In genomic region chr1:218284917-218285635, GRCh38 we compare ENCODE assay signal across 1 cellular context.
TF ChIP-seq lines count a peak whose summit lies in the region.

RRP15 (plus strand) TSS chr1:218285293; CDS start chr1:218285317, 24 bp downstream.

TF ChIP-seq in K562, 482 proteins besides CTCF, POLR2A, EP300 and RAD21 (continued from another document and continues in another):
- TF ChIP-seq ZBTB40 (IDR thresholded peaks at IDR 0.05), result peak; percentile 99
- no peak for TF ChIP-seq ZBTB40 (CRISPR knock-in tag; IDR thresholded peaks at IDR 0.05)
- TF ChIP-seq SLC30A9 (CRISPR knock-in tag; IDR thresholded peaks at IDR 0.05), result no peak
- TF ChIP-seq ZFPM2 (CRISPR knock-in tag; IDR thresholded peaks at IDR 0.05), result no peak
- TF ChIP-seq NFIC (IDR thresholded peaks at IDR 0.05), result peak; percentile 65
- TF ChIP-seq RBM17 (IDR thresholded peaks at IDR 0.05; ENCODE audit: borderline replicate concordance, low read depth, low read length), result no peak
- 0 out of 2 replicates have a peak, but pooled peaks have one; percentile 57 for TF ChIP-seq ZNF449 (CRISPR knock-in tag; IDR thresholded peaks at IDR 0.05)
- peak; percentile 64; the same call in 1 of the 2 replicates for TF ChIP-seq ZKSCAN1 (IDR thresholded peaks at IDR 0.05; ENCODE audit: low read depth, low read length)
- TF ChIP-seq ZNF316 (IDR thresholded peaks at IDR 0.05), result no peak
- TF ChIP-seq BRD4 (IDR thresholded peaks at IDR 0.05), result no peak; the same call in 1 of the 2 replicates
- TF ChIP-seq HBP1 (CRISPR knock-in tag; IDR thresholded peaks at IDR 0.05), result peak; percentile 97
- no peak for TF ChIP-seq E2F1 (CRISPR knock-in tag; IDR thresholded peaks at IDR 0.05)
- peak; percentile 57 for TF ChIP-seq ESRRA (IDR thresholded peaks at IDR 0.05; ENCODE audit: borderline replicate concordance, low read depth)
- TF ChIP-seq ZNF551 (CRISPR knock-in tag; IDR thresholded peaks at IDR 0.05), result no peak
- TF ChIP-seq WHSC1 (IDR thresholded peaks at IDR 0.05; ENCODE audit: low read length), result no peak
- no peak for TF ChIP-seq BRF1 (IDR thresholded peaks at IDR 0.05; ENCODE audit: borderline replicate concordance, extremely low read depth, insufficient read length)
- TF ChIP-seq ZNF282 (CRISPR knock-in tag; IDR thresholded peaks at IDR 0.05), result no peak
- TF ChIP-seq SOX6 (IDR thresholded peaks at IDR 0.05), result peak; percentile 64; the same call in 1 of the 2 replicates
- TF ChIP-seq ZNF197 (CRISPR knock-in tag; IDR thresholded peaks at IDR 0.05; ENCODE audit: low read depth), result no peak
- TF ChIP-seq FOXM1 (IDR thresholded peaks at IDR 0.05; ENCODE audit: low read depth), result no peak
- TF ChIP-seq FOXM1 (CRISPR knock-in tag; IDR thresholded peaks at IDR 0.05; ENCODE audit: low read depth), result no peak
- TF ChIP-seq GABPA (tag; conservative IDR thresholded peaks at IDR 0.05; ENCODE audit: low read depth), result peak; percentile 100
- TF ChIP-seq NEUROD1 (IDR thresholded peaks at IDR 0.05; ENCODE audit: borderline replicate concordance, low read depth, low read length, partially characterized antibody), result peak; percentile 76
- TF ChIP-seq ZBTB8A (IDR thresholded peaks at IDR 0.05; ENCODE audit: partially characterized antibody), result no peak
- TF ChIP-seq GMEB1 (CRISPR knock-in tag; IDR thresholded peaks at IDR 0.05), result peak; percentile 50; the same call in 1 of the 2 replicates
- peak; percentile 60; the same call in 1 of the 2 replicates for TF ChIP-seq ZNF431 (CRISPR knock-in tag; IDR thresholded peaks at IDR 0.05)
- peak; percentile 99 for TF ChIP-seq TAF9B (IDR thresholded peaks at IDR 0.05; ENCODE audit: partially characterized antibody)
- no peak for TF ChIP-seq ZKSCAN3 (CRISPR knock-in tag; IDR thresholded peaks at IDR 0.05)
- peak; percentile 90 for TF ChIP-seq HCFC1 (IDR thresholded peaks at IDR 0.05; ENCODE audit: low read depth, low read length)
- peak; percentile 98 for TF ChIP-seq TAF7 (tag; IDR thresholded peaks at IDR 0.05)
- no peak for TF ChIP-seq RBM25 (IDR thresholded peaks at IDR 0.05; ENCODE audit: low read depth, low read length, severe bottlenecking)
- peak; percentile 92 for TF ChIP-seq PHF8 (IDR thresholded peaks at IDR 0.05; ENCODE audit: borderline replicate concordance, low read length)
- peak in 1 of 2 experiments; percentile 75; a peak in 2 of 4 replicates for TF ChIP-seq CSDE1 (IDR thresholded peaks at IDR 0.05)
- TF ChIP-seq ZNF561 (CRISPR knock-in tag; conservative IDR thresholded peaks at IDR 0.05), result no peak
- TF ChIP-seq CBX3 (IDR thresholded peaks at IDR 0.05; ENCODE audit: borderline replicate concordance in 1 of 2, low read length in 2 of 2), result peak in 1 of 2 experiments; percentile 98; a peak in 2 of 3 replicates
- TF ChIP-seq NKRF (IDR thresholded peaks at IDR 0.05; ENCODE audit: borderline replicate concordance), result peak; percentile 100
- no peak for TF ChIP-seq MEF2A (IDR thresholded peaks at IDR 0.05; ENCODE audit: control insufficient read depth, low read depth, low read length)
- TF ChIP-seq SNRNP70 (optimal IDR thresholded peaks at IDR 0.05; ENCODE audit: low read depth, low read length), result no peak
- TF ChIP-seq RBM14 (IDR thresholded peaks at IDR 0.05; ENCODE audit: borderline replicate concordance, insufficient read depth, low read depth, low read length), result no peak
- TF ChIP-seq MAFG (tag; conservative IDR thresholded peaks at IDR 0.05), result no peak
- TF ChIP-seq ZNF655 (CRISPR knock-in tag; IDR thresholded peaks at IDR 0.05), result no peak
- peak; percentile 95 to 99 for TF ChIP-seq MNT (conservative IDR thresholded peaks at IDR 0.05)
- peak; percentile 98 for TF ChIP-seq XRCC5 (IDR thresholded peaks at IDR 0.05; ENCODE audit: low read depth, low read length)
- no peak for TF ChIP-seq ZNF444 (CRISPR knock-in tag; IDR thresholded peaks at IDR 0.05)
- 0 out of 2 replicates have a peak, but pooled peaks have one; percentile 75 for TF ChIP-seq TRIM28 (IDR thresholded peaks at IDR 0.05)
- peak; percentile 100 for TF ChIP-seq HDAC2 (IDR thresholded peaks at IDR 0.05)
- TF ChIP-seq CHCHD3 (CRISPR knock-in tag; IDR thresholded peaks at IDR 0.05), result peak; percentile 70; the same call in 1 of the 2 replicates
- TF ChIP-seq ZNF134 (CRISPR knock-in tag; conservative IDR thresholded peaks at IDR 0.05), result 0 out of 2 replicates have a peak, but pooled peaks have one; percentile 6
